In genomic region chr11:34366522-34366921, GRCh38 we compare ENCODE assay signal across 1 cellular context.
TF ChIP-seq lines count a peak whose summit lies in the region.

No MANE protein-coding gene starts in this region.

TF ChIP-seq in K562, 482 proteins besides CTCF, POLR2A, EP300 and RAD21 (continued from another document):
- TF ChIP-seq BRCA1 (IDR thresholded peaks at IDR 0.05) (no peak), BRCA1 (CRISPR knock-in tag; IDR thresholded peaks at IDR 0.05) (no peak)
